ENCODE assay signal across 9 cellular contexts in genomic region chr2:23078799-23079434, GRCh38.
"Had no signal": no experiment of that assay in that cellular context is flagged by ENCODE, and none has a peak within 500 bp of the region (broad histone marks: within the 10 kb centered on the region; RNA-seq: fewer than 3 reads in every experiment).

No MANE protein-coding gene starts in this region.

- H3K9me3 ChIP-seq: HAP-1 had no signal

- H3K36me3 Mint-ChIP-seq: IgD-negative memory B cell had no signal

- H3K27ac ChIP-seq: GM23248, KMS-11 had no signal

- H3K36me3 ChIP-seq: HAP-1 had no signal

- H2AFZ ChIP-seq: GM23248 had no signal

- FAIRE-seq: HTR-8/SVneo had no signal

- H3K9ac ChIP-seq: GM23248, KMS-11 had no signal

- H3K4me1 ChIP-seq: HAP-1 had no signal

- H3K4me2 ChIP-seq: KMS-11 had no signal

- ATAC-seq: HCT116 had no signal

- H3K4me3 ChIP-seq: GM23248, HAP-1 had no signal

- H3K27ac Mint-ChIP-seq: HFFc6, IgD-negative memory B cell had no signal

- DNase-seq: GM23248, H7, HFFc6, KBM-7 had no signal

- H3K4me1 Mint-ChIP-seq: IgD-negative memory B cell had no signal

- H3K4me3 Mint-ChIP-seq: HFFc6 had no signal
